In the genomic region with DNA sequence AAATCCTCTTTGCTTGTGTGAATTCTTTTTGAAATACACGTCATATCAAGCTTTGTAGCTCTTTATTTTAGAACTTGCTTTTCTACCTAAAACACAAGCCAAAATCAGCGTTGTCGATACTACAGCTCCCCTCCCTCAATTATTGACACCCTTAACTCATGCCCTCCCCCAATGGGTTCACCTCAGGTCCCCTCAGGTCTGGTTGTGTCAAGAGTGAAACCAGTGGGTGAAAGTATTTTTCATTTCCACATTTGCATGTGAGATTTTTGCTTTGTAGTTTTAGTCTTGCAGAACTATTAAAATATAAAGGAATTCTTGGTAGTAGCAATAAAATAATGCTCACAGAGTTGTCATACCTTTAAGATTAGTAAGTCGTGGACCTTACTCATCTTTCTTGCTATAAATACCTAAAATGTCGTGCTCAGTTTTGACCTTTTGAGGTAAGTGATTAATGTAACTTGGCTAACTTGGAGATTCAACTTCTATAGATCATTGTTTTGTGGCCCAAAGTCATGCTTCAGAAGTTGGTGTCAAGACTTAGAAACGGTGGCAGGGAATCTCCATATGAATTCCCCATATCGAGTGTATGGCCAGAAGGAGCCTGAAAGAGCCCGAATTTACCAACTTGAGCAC, we compare ENCODE assay signal across 8 cellular contexts. TPM values are rescaled to one million over a fixed set of nuclear protein-coding genes. Genes with fewer than 3 reads are reported as not detected.
DNase-seq lines count a peak whose midpoint lies in the region; ATAC-seq, FAIRE-seq and TF ChIP-seq lines count a peak whose summit lies in the region.

No MANE protein-coding gene starts in this region.

- H3K9me3 Mint-ChIP-seq in type B pancreatic cell, result no peaks in the 10 kb centered on the region

- H3K4me3 ChIP-seq in LNCaP clone FGC (ENCODE audit: low read depth, low read length) (peak overlapping the region; percentile 87), endothelial cell of umbilical vein (replicated peaks in 1 of 3; ENCODE audit: insufficient read depth in 1 of 3, low read depth in 1 of 3, low read length in 3 of 3) (no peak overlapping the region), right atrium auricular region (no peak overlapping the region)

- H3K36me3 ChIP-seq in endothelial cell of umbilical vein (ENCODE audit: control insufficient read depth in 2 of 2, extremely low read depth in 1 of 2, insufficient read depth in 2 of 2, low read length in 2 of 2), result no peaks in the 10 kb centered on the region
- no peaks in the 10 kb centered on the region for H3K36me3 ChIP-seq in right atrium auricular region

- peaks cover 8% of the 10 kb centered on the region for H3K27me3 Mint-ChIP-seq in type B pancreatic cell

- TF ChIP-seq CTCF in LNCaP clone FGC (IDR thresholded peaks at IDR 0.05; ENCODE audit: control insufficient read depth, extremely low read depth, insufficient read depth) (no peak), endothelial cell of umbilical vein (IDR thresholded peaks at IDR 0.05; ENCODE audit: extremely low read depth in 1 of 2, insufficient read depth in 1 of 2, low read depth in 1 of 2, low read length in 2 of 2) (no peak), type B pancreatic cell (conservative IDR thresholded peaks at IDR 0.05) (no peak), right atrium auricular region (IDR thresholded peaks at IDR 0.05) (no peak)

- H3K27me3 ChIP-seq in endothelial cell of umbilical vein (ENCODE audit: control insufficient read depth in 2 of 2, insufficient read depth in 2 of 2, low read length in 2 of 2) (peaks cover 0 to 2% of the 10 kb centered on the region in 2 experiments), right atrium auricular region (no peaks in the 10 kb centered on the region)

- H3K9me1 ChIP-seq in endothelial cell of umbilical vein (replicated peaks; ENCODE audit: control insufficient read depth, extremely low read depth, insufficient read depth, low read length), result no peaks in the 10 kb centered on the region

- intact Hi-C loops in endothelial cell of umbilical vein (cut with micrococcal nuclease), result no loop called here

- no peak overlapping the region for H3K9ac ChIP-seq in endothelial cell of umbilical vein (replicated peaks; ENCODE audit: extremely low read depth, insufficient read depth, low read length)

- H3K27ac Mint-ChIP-seq in type B pancreatic cell, result peak overlapping the region; percentile 80

- no TSS peak for BruUV-seq in endothelial cell of umbilical vein (replicated peaks; lab: Mats Ljungman, UMichigan)

- no peaks in the 10 kb centered on the region for H3K36me3 Mint-ChIP-seq in type B pancreatic cell

- H3K27ac ChIP-seq in endothelial cell of umbilical vein (ENCODE audit: insufficient read depth, low read depth, low read length) (no peak overlapping the region), right atrium auricular region (no peak overlapping the region)

- POLR2A ChIA-PET in endothelial cell of umbilical vein (lab: Charles Lee), result no interaction called here

- ATAC-seq in GM19328 (IDR thresholded peaks at IDR 0.05; ENCODE audit: unreplicated experiment), result peak; percentile 33

- no peaks in the 10 kb centered on the region for H4K20me1 ChIP-seq in endothelial cell of umbilical vein (replicated peaks; ENCODE audit: control insufficient read depth, extremely low read depth, insufficient read depth, low read length)

- CTCF ChIA-PET in endothelial cell of umbilical vein (lab: Charles Lee), result interaction anchor here (0.7 to 1.4 kb wide), 2 partner anchors 10 to 54 kb away, joined by 3 to 5 read pairs; no protein-coding TSS in a partner anchor

- dilution Hi-C loops in endothelial cell of umbilical vein (cut with MboI; ENCODE audit: extremely low pct_ligation_motif_present, low sequenced_read_pairs), result no loop called here

- H3K79me2 ChIP-seq in endothelial cell of umbilical vein (ENCODE audit: control insufficient read depth, insufficient read depth, low read length), result peaks cover 13% of the 10 kb centered on the region

- H3K4me1 ChIP-seq in endothelial cell of umbilical vein (ENCODE audit: control insufficient read depth, extremely low read depth, insufficient read depth, low read length) (peaks cover 13% of the 10 kb centered on the region), right atrium auricular region (peaks cover 0 to 9% of the 10 kb centered on the region in 2 donors)

- H3K9me3 ChIP-seq in endothelial cell of umbilical vein (replicated peaks; ENCODE audit: control insufficient read depth, insufficient read depth, low read length) (no peaks in the 10 kb centered on the region), right atrium auricular region (no peaks in the 10 kb centered on the region)

- H3K4me2 ChIP-seq in endothelial cell of umbilical vein (ENCODE audit: insufficient read depth, low read length), result peak overlapping the region; percentile 74

- H3K4me1 Mint-ChIP-seq in type B pancreatic cell (ENCODE audit: unreplicated experiment), result peaks cover 14% of the 10 kb centered on the region

- DNase-seq in ACHN (peak; percentile 73), LNCaP clone FGC (ENCODE audit: low read depth) (no peak), endothelial cell of umbilical vein (ENCODE audit: low read depth, low spot score) (no peak), type B pancreatic cell (ENCODE audit: extremely low spot score, unreplicated experiment) (no peak), inferior parietal cortex (ENCODE audit: extremely low spot score) (no peak), DMS153 (lab: John Stamatoyannopoulos, UW) (no peak), right atrium auricular region (ENCODE audit: low spot score) (no peak)

- peak overlapping the region; percentile 93 for H3K4me3 Mint-ChIP-seq in type B pancreatic cell

- no peak overlapping the region for H2AFZ ChIP-seq in endothelial cell of umbilical vein (ENCODE audit: low read depth, low read length)

- no peak for TF ChIP-seq POLR2A in endothelial cell of umbilical vein (IDR thresholded peaks at IDR 0.05; ENCODE audit: low read depth, low read length)

- FAIRE-seq in endothelial cell of umbilical vein (lab: Jason Lieb, UNC), result no peak

- in situ Hi-C loops in ACHN (cut with HindIII; ENCODE audit: low pct_ligation_motif_present, low pct_unique_long_range_greater_than_20kb, low sequenced_read_pairs), result no loop called here

TF ChIP-seq in endothelial cell of umbilical vein, 7 proteins besides CTCF, POLR2A, EP300 and RAD21:
- TF ChIP-seq FOS (IDR thresholded peaks at IDR 0.05; ENCODE audit: borderline replicate concordance, insufficient read depth, low read length) (no peak), GATA2 (IDR thresholded peaks at IDR 0.05; ENCODE audit: insufficient read depth, insufficient read length, low read depth, low read length) (no peak), MYC (IDR thresholded peaks at IDR 0.05; ENCODE audit: low read depth, low read length) (no peak), POLR2AphosphoS5 (IDR thresholded peaks at IDR 0.05; ENCODE audit: insufficient read depth, low read depth, low read length) (no peak), EZH2 (IDR thresholded peaks at IDR 0.05; ENCODE audit: borderline replicate concordance, low read depth, low read length, severe bottlenecking) (no peak), JUN (IDR thresholded peaks at IDR 0.05; ENCODE audit: borderline replicate concordance, insufficient read depth, insufficient read length, low read depth) (no peak)
- TF ChIP-seq, protein P1, sequence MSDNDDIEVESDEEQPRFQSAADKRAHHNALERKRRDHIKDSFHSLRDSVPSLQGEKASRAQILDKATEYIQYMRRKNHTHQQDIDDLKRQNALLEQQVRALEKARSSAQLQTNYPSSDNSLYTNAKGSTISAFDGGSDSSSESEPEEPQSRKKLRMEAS (IDR thresholded peaks at IDR 0.05; ENCODE audit: insufficient read depth, insufficient read length), result no peak

RNA-seq across cellular contexts. Expression of a gene that starts 1.7 kb away (rescaled TPM):
- total RNA-seq in endothelial cell of umbilical vein (7.9 and 8.7 TPM in 2 replicates), type B pancreatic cell (ENCODE audit: low replicate concordance) (9.2 and 19.8 TPM in 2 replicates), right atrium auricular region (10 to 100 TPM in 1 of 2 donors, 1 to 10 TPM in 1; 1.5 to 10.5 TPM)
- polyA plus RNA-seq in endothelial cell of umbilical vein, result 5.7 and 5.8 TPM in 2 replicates
- polyA plus RNA-seq in endothelial cell of umbilical vein (2011; cell fraction: cytosol; rRNA removed), result 5.9 and 7.2 TPM in 2 replicates
- 11.6 and 14.0 TPM in 2 replicates for polyA plus RNA-seq in endothelial cell of umbilical vein (2011; cell fraction: nucleus; rRNA removed)
- 3.6 and 4.7 TPM in 2 replicates for polyA plus RNA-seq in endothelial cell of umbilical vein (2012)
- polyA minus RNA-seq in endothelial cell of umbilical vein, result 5.0 and 8.9 TPM in 2 replicates
- polyA minus RNA-seq in endothelial cell of umbilical vein (2011; cell fraction: cytosol; rRNA and poly(A)+ RNA removed), result 12.8 TPM
- 10.2 and 14.4 TPM in 2 replicates for polyA minus RNA-seq in endothelial cell of umbilical vein (2011; cell fraction: nucleus; rRNA and poly(A)+ RNA removed)
